In genomic region chr15:88454867-88455810, GRCh38 we compare ENCODE assay signal across 8 cellular contexts. TPM values are rescaled to one million over a fixed set of nuclear protein-coding genes. Genes with fewer than 3 reads are reported as not detected.
DNase-seq lines count a peak whose midpoint lies in the region; ATAC-seq and TF ChIP-seq lines count a peak whose summit lies in the region.

No MANE protein-coding gene starts in this region.

- CTCF ChIA-PET in A673 (lab: Charles Lee) (interaction anchor here (0.5 to 2.0 kb wide), 3 partner anchors 12 to 181 kb away, joined by 4 to 6 read pairs (median 4); partner anchors contain the start of genes MRPL46 and MRPS11), SK-N-SH (lab: Yijun Ruan, JAX) (interaction anchor here (0.6 to 10.3 kb wide), 35 partner anchors 9 to 1831 kb away, joined by 3 to 195 read pairs (median 3); partner anchors contain the start of genes MRPL46, MRPS11 and NTRK3)

- BruUV-seq in A673 (replicated peaks; lab: Mats Ljungman, UMichigan): no TSS peak

- no peaks in the 10 kb centered on the region for H3K9me2 ChIP-seq in SK-N-SH

- ATAC-seq in HG02678 (IDR thresholded peaks at IDR 0.05; ENCODE audit: unreplicated experiment): peak; percentile 96

- 6% methylated on average over 3 of the region's 9 CpGs for WGBS in SK-N-SH (ENCODE audit: low lambda C conversion rate)

- peak; percentile 81 for DNase-seq in A673 (ENCODE audit: low spot score)
- peak; percentile 48 for DNase-seq in GM13977 (ENCODE audit: low spot score)
- peak; percentile 80 for DNase-seq in NAMALWA (ENCODE audit: low spot score)
- DNase-seq in SK-N-SH: peak; percentile 79
- DNase-seq in T47D (ENCODE audit: low read depth in 1 of 2, low spot score in 1 of 2): peak; percentile 47 to 82
- DNase-seq in islet precursor cell: peak; percentile 83
- peak; percentile 46 for DNase-seq in stimulated activated CD4-positive, alpha-beta T cell treated with anti-CD3 and anti-CD28 coated beads, Interleukin-4, amount 100 ng/mL, for 1 hour

- in situ Hi-C loops in GM13977 (cut with MboI; ENCODE audit: low pct_unique_long_range_greater_than_20kb, low sequenced_read_pairs, unreplicated experiment): no loop called here
- in situ Hi-C loops in T47D (cut with HindIII; ENCODE audit: low pct_unique_long_range_greater_than_20kb, low sequenced_read_pairs): no loop called here

- TF ChIP-seq CTCF in A673 (conservative IDR thresholded peaks at IDR 0.05; ENCODE audit: low read depth, low read length) (peak; percentile 80), GM13977 (IDR thresholded peaks at IDR 0.05; ENCODE audit: extremely low read depth, insufficient read depth, missing control alignments) (peak; percentile 52), SK-N-SH (IDR thresholded peaks at IDR 0.05) (peak; percentile 70)

- H3K27ac ChIP-seq in A673 (ENCODE audit: low read depth, low read length, poor library complexity, severe bottlenecking): no peak overlapping the region
- H3K27ac ChIP-seq in SK-N-SH (ENCODE audit: low read depth in 2 of 2, low read length in 1 of 2): no peak overlapping the region; a peak in 1 of 4 replicates

- no peaks in the 10 kb centered on the region for H3F3A ChIP-seq in SK-N-SH (replicated peaks; ENCODE audit: insufficient read depth)

- no peaks in the 10 kb centered on the region for H4K20me1 ChIP-seq in SK-N-SH (ENCODE audit: insufficient read depth)

- intact Hi-C loops in A673 (cut with micrococcal nuclease; ENCODE audit: unreplicated experiment): no loop called here

- peaks cover 11% of the 10 kb centered on the region for H3K36me3 ChIP-seq in A673 (ENCODE audit: insufficient read depth, low read length, poor library complexity, severe bottlenecking)
- peaks cover 12 to 22% of the 10 kb centered on the region in 2 experiments for H3K36me3 ChIP-seq in SK-N-SH (replicated peaks in 1 of 2; ENCODE audit: control insufficient read depth in 1 of 2, insufficient read depth in 2 of 2, low read length in 1 of 2)

- H3K27me3 ChIP-seq in A673 (replicated peaks; ENCODE audit: insufficient read depth, low read depth, low read length, poor library complexity): no peaks in the 10 kb centered on the region
- H3K27me3 ChIP-seq in SK-N-SH (ENCODE audit: insufficient read depth): no peaks in the 10 kb centered on the region

- TF ChIP-seq EP300 in SK-N-SH (IDR thresholded peaks at IDR 0.05; ENCODE audit: borderline replicate concordance in 1 of 2, low read depth in 1 of 2, low read length in 1 of 2): peak in 1 of 2 experiments; percentile 39; a peak in 1 of 4 replicates

- no peak overlapping the region for H3K4me2 ChIP-seq in SK-N-SH

- H3K9me3 ChIP-seq in A673 (ENCODE audit: low read depth, low read length, poor library complexity, severe bottlenecking) (no peaks in the 10 kb centered on the region), SK-N-SH (no peaks in the 10 kb centered on the region)

- no peak overlapping the region for H3K9ac ChIP-seq in SK-N-SH

- POLR2A ChIA-PET in A673 (lab: Charles Lee; ENCODE audit: low non-redundant PET) (no interaction called here), SK-N-SH (lab: Yijun Ruan, JAX) (interaction anchor here (1.1 kb wide), 1 partner anchor 12 kb away, joined by 4 read pairs; the partner anchor contains the start of genes MRPL46 and MRPS11)

- no peaks in the 10 kb centered on the region for H3K4me1 ChIP-seq in A673 (ENCODE audit: insufficient read depth, low read length, poor library complexity, severe bottlenecking)
- peaks cover 0 to 12% of the 10 kb centered on the region in 2 experiments; a peak in 1 of 4 replicates for H3K4me1 ChIP-seq in SK-N-SH (ENCODE audit: control insufficient read depth in 1 of 2, insufficient read depth in 2 of 2, low read depth in 1 of 2, low read length in 1 of 2)

- H3K4me3 ChIP-seq in A673 (ENCODE audit: low read depth, low read length, poor library complexity, severe bottlenecking): no peak overlapping the region
- no peak overlapping the region for H3K4me3 ChIP-seq in SK-N-SH (ENCODE audit: low read depth in 2 of 2, low read length in 1 of 2)

- H2AFZ ChIP-seq in SK-N-SH (ENCODE audit: low read depth): no peak overlapping the region

- peak; percentile 82 for TF ChIP-seq RAD21 in SK-N-SH (IDR thresholded peaks at IDR 0.05; ENCODE audit: low read length)

- no peaks in the 10 kb centered on the region for H3K79me2 ChIP-seq in SK-N-SH (ENCODE audit: insufficient read depth)

TF ChIP-seq in SK-N-SH, 30 proteins besides CTCF, POLR2A, EP300 and RAD21 (continues in another document):
- peak; percentile 79; the same call in 1 of the 2 replicates for TF ChIP-seq SIN3A (IDR thresholded peaks at IDR 0.05; ENCODE audit: borderline replicate concordance, low read depth, low read length)
- no peak for TF ChIP-seq NFIC (IDR thresholded peaks at IDR 0.05; ENCODE audit: borderline replicate concordance)
- no peak for TF ChIP-seq IRF3 (IDR thresholded peaks at IDR 0.05; ENCODE audit: low read depth, low read length)
- no peak for TF ChIP-seq FOXJ3 (CRISPR knock-in tag; IDR thresholded peaks at IDR 0.05)
- TF ChIP-seq, protein P1, sequence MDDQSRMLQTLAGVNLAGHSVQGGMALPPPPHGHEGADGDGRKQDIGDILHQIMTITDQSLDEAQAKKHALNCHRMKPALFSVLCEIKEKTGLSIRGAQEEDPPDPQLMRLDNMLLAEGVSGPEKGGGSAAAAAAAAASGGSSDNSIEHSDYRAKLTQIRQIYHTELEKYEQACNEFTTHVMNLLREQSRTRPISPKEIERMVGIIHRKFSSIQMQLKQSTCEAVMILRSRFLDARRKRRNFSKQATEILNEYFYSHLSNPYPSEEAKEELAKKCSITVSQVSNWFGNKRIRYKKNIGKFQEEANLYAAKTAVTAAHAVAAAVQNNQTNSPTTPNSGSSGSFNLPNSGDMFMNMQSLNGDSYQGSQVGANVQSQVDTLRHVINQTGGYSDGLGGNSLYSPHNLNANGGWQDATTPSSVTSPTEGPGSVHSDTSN (IDR thresholded peaks at IDR 0.05): 0 out of 2 replicates have a peak, but pooled peaks have one; percentile 28
- TF ChIP-seq, protein P2, sequence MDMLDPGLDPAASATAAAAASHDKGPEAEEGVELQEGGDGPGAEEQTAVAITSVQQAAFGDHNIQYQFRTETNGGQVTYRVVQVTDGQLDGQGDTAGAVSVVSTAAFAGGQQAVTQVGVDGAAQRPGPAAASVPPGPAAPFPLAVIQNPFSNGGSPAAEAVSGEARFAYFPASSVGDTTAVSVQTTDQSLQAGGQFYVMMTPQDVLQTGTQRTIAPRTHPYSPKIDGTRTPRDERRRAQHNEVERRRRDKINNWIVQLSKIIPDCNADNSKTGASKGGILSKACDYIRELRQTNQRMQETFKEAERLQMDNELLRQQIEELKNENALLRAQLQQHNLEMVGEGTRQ (IDR thresholded peaks at IDR 0.05; ENCODE audit: borderline replicate concordance, low read depth, low read length): no peak
- peak; percentile 41; the same call in 1 of the 2 replicates for TF ChIP-seq RCOR1 (IDR thresholded peaks at IDR 0.05; ENCODE audit: low read length)
- no peak for TF ChIP-seq FOXM1 (IDR thresholded peaks at IDR 0.05; ENCODE audit: low read depth)
- peak; percentile 69 for TF ChIP-seq SMC3 (IDR thresholded peaks at IDR 0.05; ENCODE audit: low read depth, low read length)
- TF ChIP-seq TCF12 (IDR thresholded peaks at IDR 0.05): peak; percentile 32
- TF ChIP-seq, protein P3, sequence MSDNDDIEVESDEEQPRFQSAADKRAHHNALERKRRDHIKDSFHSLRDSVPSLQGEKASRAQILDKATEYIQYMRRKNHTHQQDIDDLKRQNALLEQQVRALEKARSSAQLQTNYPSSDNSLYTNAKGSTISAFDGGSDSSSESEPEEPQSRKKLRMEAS (IDR thresholded peaks at IDR 0.05; ENCODE audit: low read depth): 0 out of 2 replicates have a peak, but pooled peaks have one; percentile 35
- peak; percentile 53; the same call in 1 of the 2 replicates for TF ChIP-seq MXI1 (IDR thresholded peaks at IDR 0.05; ENCODE audit: low read depth, low read length)
- TF ChIP-seq NRF1 (IDR thresholded peaks at IDR 0.05; ENCODE audit: low read depth, low read length): 0 out of 2 replicates have a peak, but pooled peaks have one; percentile 37

RNA-seq across cellular contexts. Expression of gene MRPL46, which starts 12.0 kb away (rescaled TPM):
- 41.4 and 44.2 TPM in 2 replicates for total RNA-seq in A673 (2021)
- polyA plus RNA-seq in SK-N-SH (2012; rRNA removed): 33.8 and 36.6 TPM in 2 replicates
- 37.6 and 40.1 TPM in 2 replicates for polyA plus RNA-seq in SK-N-SH (2012; cell fraction: cytosol; rRNA removed)
- 22.0 and 22.1 TPM in 2 replicates for polyA plus RNA-seq in SK-N-SH (2012; cell fraction: nucleus; rRNA removed)

RNA-seq across cellular contexts. Expression of gene MRPS11, which starts 12.4 kb away (rescaled TPM):
- total RNA-seq in A673 (2021): 84.3 and 90.0 TPM in 2 replicates
- polyA plus RNA-seq in SK-N-SH (2012; rRNA removed): 70.0 and 101 TPM in 2 replicates
- polyA plus RNA-seq in SK-N-SH (2012; cell fraction: cytosol; rRNA removed): 66.9 TPM in 2 replicates
- polyA plus RNA-seq in SK-N-SH (2012; cell fraction: nucleus; rRNA removed): 50.3 and 60.9 TPM in 2 replicates
